In the genomic region with DNA sequence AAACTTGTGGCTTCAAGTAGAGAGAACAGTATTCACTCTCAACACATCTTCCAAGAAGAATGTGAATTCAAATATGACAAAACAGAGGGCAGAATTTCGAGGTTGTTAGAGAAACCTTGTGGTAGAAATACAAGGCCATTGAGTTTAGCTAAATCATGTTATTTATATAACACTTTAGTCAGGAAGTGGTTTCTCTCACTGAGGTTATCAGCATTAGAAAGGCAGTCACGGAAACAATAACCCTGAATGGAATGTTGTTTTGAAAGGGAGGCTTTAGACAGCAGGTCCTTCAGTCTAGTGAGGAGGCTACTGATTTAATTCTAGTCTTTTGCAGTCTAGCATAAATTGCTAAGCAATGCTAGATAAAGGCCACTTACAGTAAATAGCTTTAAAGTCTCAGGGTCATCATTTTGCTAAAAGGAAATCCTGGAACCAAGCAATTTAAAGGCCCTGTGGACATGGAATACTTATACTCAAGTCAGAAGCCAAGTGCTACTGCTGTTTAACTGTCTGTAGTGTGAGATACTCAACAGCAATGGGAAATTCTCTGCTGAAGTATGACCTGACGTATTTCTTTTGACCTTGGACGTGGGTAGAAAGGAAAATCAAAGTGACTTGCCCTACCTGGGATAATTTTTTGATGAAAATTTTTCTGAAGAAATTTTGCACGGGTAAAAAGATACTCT, we compare ENCODE assay signal across 10 cellular contexts.
DNase-seq lines count a peak whose midpoint lies in the region; ATAC-seq and TF ChIP-seq lines count a peak whose summit lies in the region.
"Had no signal": no experiment of that assay in that cellular context is flagged by ENCODE, and none has a peak within 500 bp of the region (broad histone marks: within the 10 kb centered on the region; RNA-seq: fewer than 3 reads in every experiment).

No MANE protein-coding gene starts in this region.

- POLR2A ChIA-PET in activated CD4-positive, alpha-beta T cell treated with anti-CD3 and anti-CD28 coated beads, Interleukin-2, amount 10 ng/mL, durations not matched to agents 7 days and 5 days (lab: Charles Lee): interaction anchor here (0.6 kb wide), 1 partner anchor 268 kb away, joined by 11 read pairs; no protein-coding TSS in a partner anchor

- no peaks in the 10 kb centered on the region for H3K4me1 ChIP-seq in NT2/D1 (ENCODE audit: insufficient read depth, insufficient read length)

- DNase-seq in activated CD4-positive, alpha-beta T cell treated with anti-CD3 and anti-CD28 coated beads, Interleukin-2, amount 10 ng/mL, durations not matched to agents 7 days and 5 days: no peak
- DNase-seq in activated CD4-positive, alpha-beta T cell treated with anti-CD3 and anti-CD28 coated beads, Interleukin-2, amount 10 ng/mL, durations not matched to agents 24 days and 14 days: no peak
- DNase-seq in NT2/D1 (ENCODE audit: low read depth, low spot score) (peak; percentile 75), foreskin melanocyte (peak; percentile 85), NCI-H1930 (lab: John Stamatoyannopoulos, UW) (no peak), GM10266 (ENCODE audit: extremely low spot score) (no peak)

- intact Hi-C loops in activated CD4-positive, alpha-beta T cell treated with anti-CD3 and anti-CD28 coated beads, Interleukin-2, amount 10 ng/mL, durations not matched to agents 24 days and 14 days (cut with micrococcal nuclease): no loop called here

- H3K27me3 Mint-ChIP-seq in activated CD4-positive, alpha-beta T cell treated with anti-CD3 and anti-CD28 coated beads, Interleukin-2, amount 10 ng/mL, durations not matched to agents 7 days and 5 days: no peaks in the 10 kb centered on the region
- no peaks in the 10 kb centered on the region for H3K27me3 Mint-ChIP-seq in activated CD4-positive, alpha-beta T cell treated with anti-CD3 and anti-CD28 coated beads, Interleukin-2, amount 10 ng/mL, durations not matched to agents 24 days and 14 days
- H3K27me3 Mint-ChIP-seq in stimulated activated naive CD8-positive, alpha-beta T cell treated with anti-CD3 and anti-CD28 coated beads, Interleukin-15, Interleukin-2, amounts not matched to agents 100 ng/mL and 50 ng/mL, for 24 hours: no peaks in the 10 kb centered on the region
- H3K27me3 Mint-ChIP-seq: IgD-negative memory B cell had no signal

- TF ChIP-seq CTCF in GM10266 (IDR thresholded peaks at IDR 0.05; ENCODE audit: control insufficient read depth, insufficient read depth, low read depth, missing control alignments): no peak

- H3K4me3 ChIP-seq in NT2/D1 (ENCODE audit: insufficient read length, low read depth): no peak overlapping the region
- H3K4me3 ChIP-seq: skin epidermis had no signal

- H3K4me1 Mint-ChIP-seq in activated CD4-positive, alpha-beta T cell treated with anti-CD3 and anti-CD28 coated beads, Interleukin-2, amount 10 ng/mL, durations not matched to agents 7 days and 5 days: peaks cover 25% of the 10 kb centered on the region
- no peaks in the 10 kb centered on the region for H3K4me1 Mint-ChIP-seq in activated CD4-positive, alpha-beta T cell treated with anti-CD3 and anti-CD28 coated beads, Interleukin-2, amount 10 ng/mL, durations not matched to agents 24 days and 14 days
- peaks cover 25% of the 10 kb centered on the region for H3K4me1 Mint-ChIP-seq in stimulated activated naive CD8-positive, alpha-beta T cell treated with anti-CD3 and anti-CD28 coated beads, Interleukin-15, Interleukin-2, amounts not matched to agents 100 ng/mL and 50 ng/mL, for 24 hours (ENCODE audit: low read depth)

- CTCF ChIA-PET in activated CD4-positive, alpha-beta T cell treated with anti-CD3 and anti-CD28 coated beads, Interleukin-2, amount 10 ng/mL, durations not matched to agents 7 days and 5 days (lab: Charles Lee): no interaction called here

- H3K27ac Mint-ChIP-seq in activated CD4-positive, alpha-beta T cell treated with anti-CD3 and anti-CD28 coated beads, Interleukin-2, amount 10 ng/mL, durations not matched to agents 7 days and 5 days: peak overlapping the region; percentile 54
- H3K27ac Mint-ChIP-seq in activated CD4-positive, alpha-beta T cell treated with anti-CD3 and anti-CD28 coated beads, Interleukin-2, amount 10 ng/mL, durations not matched to agents 24 days and 14 days: no peak overlapping the region
- peak overlapping the region; percentile 55 for H3K27ac Mint-ChIP-seq in stimulated activated naive CD8-positive, alpha-beta T cell treated with anti-CD3 and anti-CD28 coated beads, Interleukin-15, Interleukin-2, amounts not matched to agents 100 ng/mL and 50 ng/mL, for 24 hours
- H3K27ac Mint-ChIP-seq: IgD-negative memory B cell had no signal

- no peaks in the 10 kb centered on the region for H3K36me3 ChIP-seq in NT2/D1 (ENCODE audit: insufficient read depth, insufficient read length, low read length)

- no peaks in the 10 kb centered on the region for H3K9me3 Mint-ChIP-seq in activated CD4-positive, alpha-beta T cell treated with anti-CD3 and anti-CD28 coated beads, Interleukin-2, amount 10 ng/mL, durations not matched to agents 7 days and 5 days
- peaks cover 4% of the 10 kb centered on the region for H3K9me3 Mint-ChIP-seq in activated CD4-positive, alpha-beta T cell treated with anti-CD3 and anti-CD28 coated beads, Interleukin-2, amount 10 ng/mL, durations not matched to agents 24 days and 14 days
- H3K9me3 Mint-ChIP-seq in stimulated activated naive CD8-positive, alpha-beta T cell treated with anti-CD3 and anti-CD28 coated beads, Interleukin-15, Interleukin-2, amounts not matched to agents 100 ng/mL and 50 ng/mL, for 24 hours: no peaks in the 10 kb centered on the region

- H3K36me3 Mint-ChIP-seq in activated CD4-positive, alpha-beta T cell treated with anti-CD3 and anti-CD28 coated beads, Interleukin-2, amount 10 ng/mL, durations not matched to agents 7 days and 5 days (ENCODE audit: low read depth): no peaks in the 10 kb centered on the region
- H3K36me3 Mint-ChIP-seq in activated CD4-positive, alpha-beta T cell treated with anti-CD3 and anti-CD28 coated beads, Interleukin-2, amount 10 ng/mL, durations not matched to agents 24 days and 14 days (ENCODE audit: low read depth): no peaks in the 10 kb centered on the region
- no peaks in the 10 kb centered on the region for H3K36me3 Mint-ChIP-seq in stimulated activated naive CD8-positive, alpha-beta T cell treated with anti-CD3 and anti-CD28 coated beads, Interleukin-15, Interleukin-2, amounts not matched to agents 100 ng/mL and 50 ng/mL, for 24 hours (ENCODE audit: low read depth)
- H3K36me3 Mint-ChIP-seq: IgD-negative memory B cell had no signal

- H3K9me3 ChIP-seq in NT2/D1 (ENCODE audit: insufficient read depth, low read length): no peaks in the 10 kb centered on the region

- no peaks in the 10 kb centered on the region for H3K27me3 ChIP-seq in NT2/D1 (ENCODE audit: insufficient read depth, insufficient read length)

- H3K9ac ChIP-seq in NT2/D1 (ENCODE audit: insufficient read length, low read depth): no peak overlapping the region

- H3K4me3 Mint-ChIP-seq in activated CD4-positive, alpha-beta T cell treated with anti-CD3 and anti-CD28 coated beads, Interleukin-2, amount 10 ng/mL, durations not matched to agents 7 days and 5 days: no peak overlapping the region
- H3K4me3 Mint-ChIP-seq in activated CD4-positive, alpha-beta T cell treated with anti-CD3 and anti-CD28 coated beads, Interleukin-2, amount 10 ng/mL, durations not matched to agents 24 days and 14 days: no peak overlapping the region
- H3K4me3 Mint-ChIP-seq in stimulated activated naive CD8-positive, alpha-beta T cell treated with anti-CD3 and anti-CD28 coated beads, Interleukin-15, Interleukin-2, amounts not matched to agents 100 ng/mL and 50 ng/mL, for 24 hours: no peak overlapping the region
- H3K4me3 Mint-ChIP-seq: IgD-negative memory B cell had no signal

- no peak for ATAC-seq in HG02840 (IDR thresholded peaks at IDR 0.05; ENCODE audit: low FRiP score, unreplicated experiment)

Comparison
In these comparisons a context has a peak if more than half of its experiments do, and no peak if none do; other contexts are left out.
1. DNase-seq: peak in NT2/D1 (single experiment) and foreskin melanocyte (single experiment); none in activated CD4-positive, alpha-beta T cell treated with anti-CD3 and anti-CD28 coated beads, Interleukin-2, amount 10 ng/mL, durations not matched to agents 7 days and 5 days (single experiment), activated CD4-positive, alpha-beta T cell treated with anti-CD3 and anti-CD28 coated beads, Interleukin-2, amount 10 ng/mL, durations not matched to agents 24 days and 14 days (single experiment), NCI-H1930 (0 of 2) and GM10266 (single experiment).